In genomic region chr17:74645010-74645409, GRCh38 we compare ENCODE assay signal across 1 cellular context.
TF ChIP-seq lines count a peak whose summit lies in the region.

No MANE protein-coding gene starts in this region.

TF ChIP-seq in GM12878, 131 proteins besides CTCF, POLR2A, EP300 and RAD21 (continued from another document):
- TF ChIP-seq, protein P1, sequence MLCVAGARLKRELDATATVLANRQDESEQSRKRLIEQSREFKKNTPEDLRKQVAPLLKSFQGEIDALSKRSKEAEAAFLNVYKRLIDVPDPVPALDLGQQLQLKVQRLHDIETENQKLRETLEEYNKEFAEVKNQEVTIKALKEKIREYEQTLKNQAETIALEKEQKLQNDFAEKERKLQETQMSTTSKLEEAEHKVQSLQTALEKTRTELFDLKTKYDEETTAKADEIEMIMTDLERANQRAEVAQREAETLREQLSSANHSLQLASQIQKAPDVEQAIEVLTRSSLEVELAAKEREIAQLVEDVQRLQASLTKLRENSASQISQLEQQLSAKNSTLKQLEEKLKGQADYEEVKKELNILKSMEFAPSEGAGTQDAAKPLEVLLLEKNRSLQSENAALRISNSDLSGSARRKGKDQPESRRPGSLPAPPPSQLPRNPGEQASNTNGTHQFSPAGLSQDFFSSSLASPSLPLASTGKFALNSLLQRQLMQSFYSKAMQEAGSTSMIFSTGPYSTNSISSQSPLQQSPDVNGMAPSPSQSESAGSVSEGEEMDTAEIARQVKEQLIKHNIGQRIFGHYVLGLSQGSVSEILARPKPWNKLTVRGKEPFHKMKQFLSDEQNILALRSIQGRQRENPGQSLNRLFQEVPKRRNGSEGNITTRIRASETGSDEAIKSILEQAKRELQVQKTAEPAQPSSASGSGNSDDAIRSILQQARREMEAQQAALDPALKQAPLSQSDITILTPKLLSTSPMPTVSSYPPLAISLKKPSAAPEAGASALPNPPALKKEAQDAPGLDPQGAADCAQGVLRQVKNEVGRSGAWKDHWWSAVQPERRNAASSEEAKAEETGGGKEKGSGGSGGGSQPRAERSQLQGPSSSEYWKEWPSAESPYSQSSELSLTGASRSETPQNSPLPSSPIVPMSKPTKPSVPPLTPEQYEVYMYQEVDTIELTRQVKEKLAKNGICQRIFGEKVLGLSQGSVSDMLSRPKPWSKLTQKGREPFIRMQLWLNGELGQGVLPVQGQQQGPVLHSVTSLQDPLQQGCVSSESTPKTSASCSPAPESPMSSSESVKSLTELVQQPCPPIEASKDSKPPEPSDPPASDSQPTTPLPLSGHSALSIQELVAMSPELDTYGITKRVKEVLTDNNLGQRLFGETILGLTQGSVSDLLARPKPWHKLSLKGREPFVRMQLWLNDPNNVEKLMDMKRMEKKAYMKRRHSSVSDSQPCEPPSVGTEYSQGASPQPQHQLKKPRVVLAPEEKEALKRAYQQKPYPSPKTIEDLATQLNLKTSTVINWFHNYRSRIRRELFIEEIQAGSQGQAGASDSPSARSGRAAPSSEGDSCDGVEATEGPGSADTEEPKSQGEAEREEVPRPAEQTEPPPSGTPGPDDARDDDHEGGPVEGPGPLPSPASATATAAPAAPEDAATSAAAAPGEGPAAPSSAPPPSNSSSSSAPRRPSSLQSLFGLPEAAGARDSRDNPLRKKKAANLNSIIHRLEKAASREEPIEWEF (IDR thresholded peaks at IDR 0.05; ENCODE audit: insufficient replicate concordance, low read depth, low read length) = no peak
- TF ChIP-seq ZNF384 (IDR thresholded peaks at IDR 0.05; ENCODE audit: borderline replicate concordance, low read depth, low read length) (no peak), NR2F1 (conservative IDR thresholded peaks at IDR 0.05) (peak; percentile 97), CBFB (IDR thresholded peaks at IDR 0.05; ENCODE audit: low read depth) (no peak)
